ENCODE assay signal across 8 cellular contexts in genomic region chr22:41683052-41683451, GRCh38. TPM values are rescaled to one million over a fixed set of nuclear protein-coding genes. Genes with fewer than 3 reads are reported as not detected.
DNase-seq lines count a peak whose midpoint lies in the region; ATAC-seq, FAIRE-seq and TF ChIP-seq lines count a peak whose summit lies in the region.

No MANE protein-coding gene starts in this region.

- no peaks in the 10 kb centered on the region for H3K27me3 Mint-ChIP-seq in Caco-2 (ENCODE audit: insufficient read depth, unreplicated experiment)

- no peaks in the 10 kb centered on the region for H3F3A ChIP-seq in PC-3 (ENCODE audit: low read length, unreplicated experiment)

- TF ChIP-seq EP300 in ovary (IDR thresholded peaks at IDR 0.05), result no peak

- DNase-seq in Caco-2 (no peak), PC-3 (no peak), endothelial cell of umbilical vein (ENCODE audit: low read depth, low spot score) (no peak), ovary (no peak), NCI-H2171 (lab: John Stamatoyannopoulos, UW) (no peak), NCI-H1694 treated with DMSO at 0.1 percent for 48 hours (lab: John Stamatoyannopoulos, UW) (no peak), AML-193 (lab: John Stamatoyannopoulos, UW) (no peak)

- H3K4me1 Mint-ChIP-seq in Caco-2 (ENCODE audit: low read depth, unreplicated experiment), result no peaks in the 10 kb centered on the region

- POLR2A ChIA-PET in Caco-2 (lab: Charles Lee), result no interaction called here
- POLR2A ChIA-PET in PC-3 (lab: Charles Lee; ENCODE audit: unreplicated experiment), result no interaction called here
- POLR2A ChIA-PET in endothelial cell of umbilical vein (lab: Charles Lee), result no interaction called here

- H3K4me1 ChIP-seq in Caco-2 (peaks cover 6% of the 10 kb centered on the region; the same call in 1 of the 2 replicates), PC-3 (ENCODE audit: insufficient read depth, low read length) (peaks cover 17% of the 10 kb centered on the region; the same call in 1 of the 2 replicates), endothelial cell of umbilical vein (ENCODE audit: control insufficient read depth, extremely low read depth, insufficient read depth, low read length) (peaks cover 13% of the 10 kb centered on the region), ovary (ENCODE audit: insufficient read depth) (peaks cover 1% of the 10 kb centered on the region)

- FAIRE-seq in endothelial cell of umbilical vein (lab: Jason Lieb, UNC), result no peak

- no peaks in the 10 kb centered on the region for H3K9me2 ChIP-seq in PC-3 (replicated peaks; ENCODE audit: low read length)

- H3K36me3 ChIP-seq in Caco-2 (ENCODE audit: control insufficient read depth, insufficient read depth, low read length) (no peaks in the 10 kb centered on the region; the same call in 1 of the 2 replicates), PC-3 (ENCODE audit: low read depth, low read length) (peaks cover 25% of the 10 kb centered on the region), endothelial cell of umbilical vein (ENCODE audit: control insufficient read depth in 2 of 2, extremely low read depth in 1 of 2, insufficient read depth in 2 of 2, low read length in 2 of 2) (peaks cover 0 to 13% of the 10 kb centered on the region in 2 experiments), ovary (no peaks in the 10 kb centered on the region)

- H3K9me1 ChIP-seq in endothelial cell of umbilical vein (replicated peaks; ENCODE audit: control insufficient read depth, extremely low read depth, insufficient read depth, low read length), result no peaks in the 10 kb centered on the region

- H3K27ac ChIP-seq in PC-3 (ENCODE audit: low read length) (no peak overlapping the region), endothelial cell of umbilical vein (ENCODE audit: insufficient read depth, low read depth, low read length) (peak overlapping the region; percentile 62), ovary (peak overlapping the region; percentile 71 to 78)

- H3K4me2 ChIP-seq in PC-3 (ENCODE audit: low read length) (peak overlapping the region; percentile 79), endothelial cell of umbilical vein (ENCODE audit: insufficient read depth, low read length) (no peak overlapping the region)

- WGBS in ovary, 3 donors, result 86 to 90% (median 86%) methylated on average over 9 of the region's 9 CpGs

- peaks cover 35% of the 10 kb centered on the region for H3K36me3 Mint-ChIP-seq in Caco-2 (ENCODE audit: insufficient read depth, unreplicated experiment)

- H3K4me3 ChIP-seq in Caco-2 (ENCODE audit: low read depth, low read length) (peak overlapping the region; percentile 62), PC-3 (ENCODE audit: low read length) (peak overlapping the region; percentile 82; the same call in 1 of the 2 replicates), endothelial cell of umbilical vein (replicated peaks in 1 of 3; ENCODE audit: insufficient read depth in 1 of 3, low read depth in 1 of 3, low read length in 3 of 3) (no peak overlapping the region), ovary (no peak overlapping the region)

- peak overlapping the region; percentile 92 for H3K27ac Mint-ChIP-seq in Caco-2 (ENCODE audit: unreplicated experiment)

- dilution Hi-C loops in endothelial cell of umbilical vein (cut with MboI; ENCODE audit: extremely low pct_ligation_motif_present, low sequenced_read_pairs), result no loop called here

- peaks cover 17% of the 10 kb centered on the region for H4K20me1 ChIP-seq in PC-3 (ENCODE audit: low read length)
- H4K20me1 ChIP-seq in endothelial cell of umbilical vein (replicated peaks; ENCODE audit: control insufficient read depth, extremely low read depth, insufficient read depth, low read length), result no peaks in the 10 kb centered on the region

- peak overlapping the region; percentile 82 for H3K4me3 Mint-ChIP-seq in Caco-2 (ENCODE audit: unreplicated experiment)

- H3K9ac ChIP-seq in PC-3 (ENCODE audit: low read length) (no peak overlapping the region), endothelial cell of umbilical vein (replicated peaks; ENCODE audit: extremely low read depth, insufficient read depth, low read length) (no peak overlapping the region)

- no peak overlapping the region for H2AFZ ChIP-seq in PC-3 (ENCODE audit: low read length)
- H2AFZ ChIP-seq in endothelial cell of umbilical vein (ENCODE audit: low read depth, low read length), result no peak overlapping the region

- CTCF ChIA-PET in Caco-2 (lab: Charles Lee) (no interaction called here), PC-3 (lab: Charles Lee) (no interaction called here), endothelial cell of umbilical vein (lab: Charles Lee) (no interaction called here)

- intact Hi-C loops in Caco-2 (cut with micrococcal nuclease; ENCODE audit: unreplicated experiment), result no loop called here
- intact Hi-C loops in PC-3 (cut with micrococcal nuclease), result loop anchor here (2.0 kb wide), 1 partner anchor 16 kb away; no protein-coding TSS in a partner anchor
- intact Hi-C loops in endothelial cell of umbilical vein (cut with micrococcal nuclease), result no loop called here
- intact Hi-C loops in ovary (cut with DNase I), result no loop called here

- ATAC-seq in PC-3 (no peak), GM21526 (IDR thresholded peaks at IDR 0.05; ENCODE audit: low FRiP score, unreplicated experiment) (no peak)

- no peak for TF ChIP-seq CTCF in Caco-2 (IDR thresholded peaks at IDR 0.05; ENCODE audit: insufficient read depth in 1 of 2, low read depth in 1 of 2, low read length in 1 of 2, severe bottlenecking in 1 of 2, unreplicated experiment in 1 of 2)
- TF ChIP-seq CTCF in PC-3 (conservative IDR thresholded peaks at IDR 0.05; ENCODE audit: low read depth, low read length), result no peak
- no peak for TF ChIP-seq CTCF in endothelial cell of umbilical vein (IDR thresholded peaks at IDR 0.05; ENCODE audit: extremely low read depth in 1 of 2, insufficient read depth in 1 of 2, low read depth in 1 of 2, low read length in 2 of 2)
- TF ChIP-seq CTCF in ovary (IDR thresholded peaks at IDR 0.05), result no peak

- H3K9me3 ChIP-seq in Caco-2 (no peaks in the 10 kb centered on the region), PC-3 (ENCODE audit: low read length) (no peaks in the 10 kb centered on the region), endothelial cell of umbilical vein (replicated peaks; ENCODE audit: control insufficient read depth, insufficient read depth, low read length) (no peaks in the 10 kb centered on the region), ovary (no peaks in the 10 kb centered on the region)

- H3K27me3 ChIP-seq in Caco-2 (replicated peaks; ENCODE audit: control insufficient read depth, insufficient read depth, low read length) (no peaks in the 10 kb centered on the region), PC-3 (ENCODE audit: low read length) (no peaks in the 10 kb centered on the region), endothelial cell of umbilical vein (ENCODE audit: control insufficient read depth in 2 of 2, insufficient read depth in 2 of 2, low read length in 2 of 2) (no peaks in the 10 kb centered on the region), ovary (no peaks in the 10 kb centered on the region)

- peaks cover 95% of the 10 kb centered on the region for H3K79me2 ChIP-seq in PC-3 (ENCODE audit: low read length)
- H3K79me2 ChIP-seq in endothelial cell of umbilical vein (ENCODE audit: control insufficient read depth, insufficient read depth, low read length), result peaks cover 89% of the 10 kb centered on the region

- TF ChIP-seq POLR2A in endothelial cell of umbilical vein (IDR thresholded peaks at IDR 0.05; ENCODE audit: low read depth, low read length) (no peak), ovary (IDR thresholded peaks at IDR 0.05) (no peak)

- H3K9me3 Mint-ChIP-seq in Caco-2 (ENCODE audit: unreplicated experiment), result no peaks in the 10 kb centered on the region

- BruUV-seq in Caco-2 (replicated peaks; lab: Mats Ljungman, UMichigan) (no TSS peak), PC-3 (replicated peaks; lab: Mats Ljungman, UMichigan) (no TSS peak), endothelial cell of umbilical vein (replicated peaks; lab: Mats Ljungman, UMichigan) (no TSS peak)

TF ChIP-seq in endothelial cell of umbilical vein, 7 proteins besides CTCF, POLR2A, EP300 and RAD21:
- TF ChIP-seq MYC (IDR thresholded peaks at IDR 0.05; ENCODE audit: low read depth, low read length) (no peak), POLR2AphosphoS5 (IDR thresholded peaks at IDR 0.05; ENCODE audit: insufficient read depth, low read depth, low read length) (no peak), GATA2 (IDR thresholded peaks at IDR 0.05; ENCODE audit: insufficient read depth, insufficient read length, low read depth, low read length) (no peak), FOS (IDR thresholded peaks at IDR 0.05; ENCODE audit: borderline replicate concordance, insufficient read depth, low read length) (no peak), MAX (IDR thresholded peaks at IDR 0.05; ENCODE audit: insufficient read depth, insufficient read length) (no peak), JUN (IDR thresholded peaks at IDR 0.05; ENCODE audit: borderline replicate concordance, insufficient read depth, insufficient read length, low read depth) (no peak)

RNA-seq across cellular contexts. Expression of gene SNU13, which starts 5.6 kb away (rescaled TPM):
- 172 and 187 TPM in 2 replicates for total RNA-seq in Caco-2 (2022)
- total RNA-seq in PC-3 (2014; rRNA removed), result 159 and 173 TPM in 2 replicates
- 138 TPM in 2 replicates for total RNA-seq in endothelial cell of umbilical vein
- polyA plus RNA-seq in endothelial cell of umbilical vein, result 194 and 206 TPM in 2 replicates
- 238 and 250 TPM in 2 replicates for polyA plus RNA-seq in endothelial cell of umbilical vein (2011; cell fraction: cytosol; rRNA removed)
- 68.0 and 77.7 TPM in 2 replicates for polyA plus RNA-seq in endothelial cell of umbilical vein (2011; cell fraction: nucleus; rRNA removed)
- 123 and 128 TPM in 2 replicates for polyA plus RNA-seq in endothelial cell of umbilical vein (2012)
- 98.3 and 109 TPM in 2 replicates for polyA minus RNA-seq in endothelial cell of umbilical vein
- polyA minus RNA-seq in endothelial cell of umbilical vein (2011; cell fraction: cytosol; rRNA and poly(A)+ RNA removed), result 87.4 TPM
- 22.5 and 25.4 TPM in 2 replicates for polyA minus RNA-seq in endothelial cell of umbilical vein (2011; cell fraction: nucleus; rRNA and poly(A)+ RNA removed)
- total RNA-seq in ovary, result 100 to 1,000 TPM in 6 of 7 donors, 10 to 100 TPM in 1; 88.1 to 188 (median 129) TPM
- polyA plus RNA-seq in ovary, result 100 to 1,000 TPM; 117 to 131 TPM

RNA-seq across cellular contexts. Expression of gene MEI1, which starts 16.3 kb away (rescaled TPM):
- total RNA-seq in Caco-2 (2022) (not detected in 2 replicates), PC-3 (2014; rRNA removed) (1.4 TPM in 1 of 2 replicates, not detected in the other), endothelial cell of umbilical vein (0.76 and 1.5 TPM in 2 replicates), ovary (1 to 10 TPM in 4 of 7 donors, under 1 TPM in 3; 0.25 to 2.1 (median 1.0) TPM)
- polyA plus RNA-seq in endothelial cell of umbilical vein (1.9 and 2.7 TPM in 2 replicates), ovary (1 to 10 TPM; 1.1 to 2.6 TPM)
- polyA plus RNA-seq in endothelial cell of umbilical vein (2011; cell fraction: cytosol; rRNA removed), result 1.4 and 1.9 TPM in 2 replicates
- 1.4 and 1.9 TPM in 2 replicates for polyA plus RNA-seq in endothelial cell of umbilical vein (2011; cell fraction: nucleus; rRNA removed)
- polyA plus RNA-seq in endothelial cell of umbilical vein (2012), result 1.7 and 2.6 TPM in 2 replicates
- polyA minus RNA-seq in endothelial cell of umbilical vein, result 0.27 and 0.85 TPM in 2 replicates
- polyA minus RNA-seq in endothelial cell of umbilical vein (2011; cell fraction: cytosol; rRNA and poly(A)+ RNA removed), result not detected
- not detected in 2 replicates for polyA minus RNA-seq in endothelial cell of umbilical vein (2011; cell fraction: nucleus; rRNA and poly(A)+ RNA removed)

Comparison
In these comparisons a context has a peak if more than half of its experiments do, and no peak if none do; other contexts are left out.
1. H3K4me3 ChIP-seq: peak in Caco-2 (single experiment) and PC-3 (single experiment); none in endothelial cell of umbilical vein (0 of 3) and ovary (single experiment).